In genomic region chr12:122980192-122981035, GRCh38 we compare ENCODE assay signal across 8 cellular contexts. TPM values are rescaled to one million over a fixed set of nuclear protein-coding genes. Genes with fewer than 3 reads are reported as not detected.
DNase-seq lines count a peak whose midpoint lies in the region; ATAC-seq and TF ChIP-seq lines count a peak whose summit lies in the region.

Gene ARL6IP4 (plus strand): TSS chr12:122980681. CDS start chr12:122981140, 459 bp downstream.

- peak within 1 kb of the TSS; percentile 81 to 85 for H3K4me3 ChIP-seq in foreskin fibroblast (ENCODE audit: low read depth in 1 of 2, low read length in 2 of 2)

- DNase-seq in C1 segment of cervical spinal cord (lab: John Stamatoyannopoulos, UW): peak in 12 of 14 donors; percentile 37 to 78 (median 62)
- peak; percentile 62 for DNase-seq in RPMI7951 (ENCODE audit: low read depth)
- peak; percentile 57 for DNase-seq in activated gamma-delta T cell (lab: John Stamatoyannopoulos, UW)
- peak; percentile 62 to 88 for DNase-seq in foreskin fibroblast
- peak; percentile 41 for DNase-seq in neural crest cell (ENCODE audit: low read depth, low spot score)
- peak in 42 of 49 donors; percentile 30 to 84 (median 57) for DNase-seq in substantia nigra (lab: John Stamatoyannopoulos, UW)

- peaks cover 51% of the 10 kb centered on the region for H3K4me1 Mint-ChIP-seq in neural crest cell

- TF ChIP-seq POLR2A in GM19099 (IDR thresholded peaks at IDR 0.05; ENCODE audit: extremely low read depth, insufficient read length, low read depth): peak; percentile 84

- no peak for TF ChIP-seq CTCF in foreskin fibroblast (IDR thresholded peaks at IDR 0.05; ENCODE audit: low read depth, low read length)
- TF ChIP-seq CTCF in neural crest cell (conservative IDR thresholded peaks at IDR 0.05): no peak

- no peaks in the 10 kb centered on the region for H3K9me3 Mint-ChIP-seq in neural crest cell

- no peaks in the 10 kb centered on the region for H3K36me3 Mint-ChIP-seq in neural crest cell (ENCODE audit: low read depth)

- ATAC-seq in HG03571 (IDR thresholded peaks at IDR 0.05; ENCODE audit: unreplicated experiment): peak; percentile 53

- H3K27ac Mint-ChIP-seq in neural crest cell (ENCODE audit: unreplicated experiment): peak within 1 kb of the TSS; percentile 88

- peaks cover 3% of the 10 kb centered on the region for H3K27me3 Mint-ChIP-seq in neural crest cell (ENCODE audit: low read depth)

- peak within 1 kb of the TSS; percentile 82 for H3K27ac ChIP-seq in substantia nigra (ENCODE audit: low read depth, low read length, poor library complexity, severe bottlenecking)

- H3K4me3 Mint-ChIP-seq in neural crest cell: peak within 1 kb of the TSS; percentile 96

RNA-seq across cellular contexts. Expression of gene ARL6IP4, which starts in this region (rescaled TPM):
- 101 and 174 TPM in 2 replicates for total RNA-seq in RPMI7951 (2014; rRNA removed; shearing (Covaris generic))
- total RNA-seq in neural crest cell: 173 and 180 TPM in 2 replicates

Comparison
In these comparisons a context has a peak if more than half of its experiments do, and no peak if none do; other contexts are left out.
1. Peak in every context shown above with its lines: DNase-seq, ATAC-seq, H3K4me3 ChIP-seq and H3K27ac ChIP-seq.